In the genomic region with DNA sequence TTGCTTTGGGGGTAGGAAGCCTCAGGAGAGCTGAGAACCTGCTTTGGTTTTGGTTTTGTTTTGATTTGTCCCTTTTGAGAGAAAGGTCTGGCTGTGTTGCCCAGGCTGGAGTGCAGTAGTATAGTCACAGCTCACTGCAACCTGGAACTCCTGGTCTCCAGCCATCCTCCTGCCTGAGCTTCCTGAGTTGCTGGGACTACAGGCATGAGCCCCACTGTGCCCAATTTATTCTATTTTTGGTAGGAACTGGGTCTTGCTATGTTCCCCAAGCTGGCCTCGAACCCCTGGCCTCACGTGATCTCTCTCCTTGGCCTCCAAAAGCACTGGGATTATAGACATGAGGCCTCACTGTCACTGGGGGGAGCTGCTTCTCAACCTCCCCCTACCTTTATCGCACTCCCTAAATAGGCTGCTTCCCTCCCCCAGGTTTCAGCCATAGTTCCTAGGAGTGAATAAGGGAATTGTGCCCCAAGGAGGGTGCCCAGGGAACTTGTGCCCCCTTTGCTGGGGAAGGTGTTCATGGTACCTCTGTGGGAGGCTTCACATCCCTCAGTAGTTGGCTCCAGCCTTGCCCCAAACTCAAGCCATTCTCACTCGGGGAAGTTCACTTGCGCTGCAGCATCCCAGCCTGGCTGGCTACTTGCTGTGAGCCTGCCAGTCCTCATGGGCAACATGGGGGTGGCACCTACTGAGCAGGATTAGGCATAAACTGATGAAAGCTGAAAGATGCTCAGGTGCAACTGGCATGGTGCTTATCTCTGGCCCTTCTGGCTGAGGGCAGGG, we compare ENCODE assay signal across 2 cellular contexts. TPM values are rescaled to one million over a fixed set of nuclear protein-coding genes. Genes with fewer than 3 reads are reported as not detected.
"Had no signal": no experiment of that assay in that cellular context is flagged by ENCODE, and none has a peak within 500 bp of the region (broad histone marks: within the 10 kb centered on the region; RNA-seq: fewer than 3 reads in every experiment).

No MANE protein-coding gene starts in this region.

RNA-seq across cellular contexts. Expression of a gene that starts 33.4 kb away (rescaled TPM):
- total RNA-seq: ascending aorta, T-helper 17 cell had no signal
